Comparison of ENCODE assay signal across 1 cellular context in genomic region chr2:46032996-46033395, GRCh38.
TF ChIP-seq lines count a peak whose summit lies in the region.

No MANE protein-coding gene starts in this region.

TF ChIP-seq in K562, 482 proteins besides CTCF, POLR2A, EP300 and RAD21 (continued from another document):
- TF ChIP-seq PKNOX1 (IDR thresholded peaks at IDR 0.05), result no peak
- no peak for TF ChIP-seq KDM1A (IDR thresholded peaks at IDR 0.05)
- no peak for TF ChIP-seq DPF2 (IDR thresholded peaks at IDR 0.05)
- no peak for TF ChIP-seq E2F3 (CRISPR knock-in tag; IDR thresholded peaks at IDR 0.05)
- TF ChIP-seq ILF3 (IDR thresholded peaks at IDR 0.05; ENCODE audit: borderline replicate concordance), result no peak
- no peak for TF ChIP-seq NCOA2 (IDR thresholded peaks at IDR 0.05; ENCODE audit: partially characterized antibody in 2 of 2)
- TF ChIP-seq SRSF3 (IDR thresholded peaks at IDR 0.05; ENCODE audit: insufficient read depth, low read length), result no peak
- no peak for TF ChIP-seq U2AF2 (optimal IDR thresholded peaks at IDR 0.05; ENCODE audit: low read depth, low read length)
- TF ChIP-seq CC2D1A (IDR thresholded peaks at IDR 0.05), result no peak
- no peak for TF ChIP-seq MEF2D (tag; conservative IDR thresholded peaks at IDR 0.05; ENCODE audit: low read depth)
- TF ChIP-seq, protein P1, sequence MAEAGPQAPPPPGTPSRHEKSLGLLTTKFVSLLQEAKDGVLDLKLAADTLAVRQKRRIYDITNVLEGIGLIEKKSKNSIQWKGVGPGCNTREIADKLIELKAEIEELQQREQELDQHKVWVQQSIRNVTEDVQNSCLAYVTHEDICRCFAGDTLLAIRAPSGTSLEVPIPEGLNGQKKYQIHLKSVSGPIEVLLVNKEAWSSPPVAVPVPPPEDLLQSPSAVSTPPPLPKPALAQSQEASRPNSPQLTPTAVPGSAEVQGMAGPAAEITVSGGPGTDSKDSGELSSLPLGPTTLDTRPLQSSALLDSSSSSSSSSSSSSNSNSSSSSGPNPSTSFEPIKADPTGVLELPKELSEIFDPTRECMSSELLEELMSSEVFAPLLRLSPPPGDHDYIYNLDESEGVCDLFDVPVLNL (CRISPR knock-in tag; IDR thresholded peaks at IDR 0.05; ENCODE audit: low read depth), result no peak
- no peak for TF ChIP-seq C11orf30 (IDR thresholded peaks at IDR 0.05; ENCODE audit: low read depth)
- peak; percentile 72 for TF ChIP-seq MEIS2 (IDR thresholded peaks at IDR 0.05; ENCODE audit: partially characterized antibody)
- no peak for TF ChIP-seq CEBPG (CRISPR knock-in tag; IDR thresholded peaks at IDR 0.05)
- peak; percentile 83 to 95 for TF ChIP-seq CEBPG (tag; conservative IDR thresholded peaks at IDR 0.05 in 1 of 2, IDR thresholded peaks at IDR 0.05 in 1 of 2)
- no peak for TF ChIP-seq ATF7 (IDR thresholded peaks at IDR 0.05)
- no peak for TF ChIP-seq EWSR1 (IDR thresholded peaks at IDR 0.05; ENCODE audit: borderline replicate concordance, low read depth, partially characterized antibody)
- peak; percentile 43; the same call in 1 of the 2 replicates for TF ChIP-seq CEBPB (tag; IDR thresholded peaks at IDR 0.05)
- TF ChIP-seq TARDBP (IDR thresholded peaks at IDR 0.05), result no peak
- no peak for TF ChIP-seq ZBTB17 (CRISPR knock-in tag; IDR thresholded peaks at IDR 0.05)
- TF ChIP-seq MAZ (CRISPR knock-in tag; conservative IDR thresholded peaks at IDR 0.05 in 1 of 2, IDR thresholded peaks at IDR 0.05 in 1 of 2), result no peak
- TF ChIP-seq KDM5B (IDR thresholded peaks at IDR 0.05; ENCODE audit: insufficient replicate concordance, low read depth, low read length), result no peak
- TF ChIP-seq ATF3 (IDR thresholded peaks at IDR 0.05), result peak; percentile 70
- TF ChIP-seq ATF3 (CRISPR knock-in tag; conservative IDR thresholded peaks at IDR 0.05), result no peak
- TF ChIP-seq ZNF143 (CRISPR knock-in tag; IDR thresholded peaks at IDR 0.05), result no peak
- TF ChIP-seq ADNP (tag; IDR thresholded peaks at IDR 0.05), result no peak
- TF ChIP-seq SMARCE1 (IDR thresholded peaks at IDR 0.05), result no peak
